ENCODE assay signal across 16 cellular contexts in the genomic region with DNA sequence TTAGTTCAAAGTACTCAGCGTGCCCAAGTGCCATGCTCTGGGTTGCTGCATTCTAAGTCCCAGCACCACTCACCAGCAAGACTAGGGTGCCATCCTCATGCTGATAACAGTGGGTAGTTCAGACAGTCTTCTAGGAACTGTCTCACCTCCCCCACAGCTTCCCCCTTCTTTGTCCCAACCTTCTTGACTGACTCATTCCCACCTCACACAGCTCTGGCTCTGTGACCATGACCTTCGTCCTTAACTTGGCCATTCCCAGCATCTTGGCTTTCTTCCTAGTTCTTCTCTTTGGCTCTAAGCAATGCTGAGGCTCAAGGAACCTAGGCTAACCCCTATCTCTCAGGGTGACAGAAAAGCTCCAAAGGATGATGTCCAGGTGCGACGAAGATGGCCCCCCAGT. TPM values are rescaled to one million over a fixed set of nuclear protein-coding genes. Genes with fewer than 3 reads are reported as not detected.
DNase-seq lines count a peak whose midpoint lies in the region; ATAC-seq and TF ChIP-seq lines count a peak whose summit lies in the region.
"Had no signal": no experiment of that assay in that cellular context is flagged by ENCODE, and none has a peak within 500 bp of the region (broad histone marks: within the 10 kb centered on the region; RNA-seq: fewer than 3 reads in every experiment).

No MANE protein-coding gene starts in this region.

- peak overlapping the region; percentile 67 for H3K4me3 ChIP-seq in CD4-positive, CD25-positive, alpha-beta regulatory T cell (ENCODE audit: low read depth, low read length)
- no peak overlapping the region for H3K4me3 ChIP-seq in ovary
- H3K4me3 ChIP-seq: left ventricle myocardium inferior, psoas muscle, tibial artery had no signal

- no peak for TF ChIP-seq POLR2A in ovary (IDR thresholded peaks at IDR 0.05)

- H3K36me3 Mint-ChIP-seq in CD4-positive, CD25-positive, alpha-beta regulatory T cell: no peaks in the 10 kb centered on the region
- peaks cover 4% of the 10 kb centered on the region for H3K36me3 Mint-ChIP-seq in activated naive CD8-positive, alpha-beta T cell treated with anti-CD3 and anti-CD28 coated beads for 36 hours
- no peaks in the 10 kb centered on the region for H3K36me3 Mint-ChIP-seq in natural killer cell treated with Interleukin-12 subunit alpha and Interleukin-12 subunit beta and Interleukin-15 and Interleukin-18, amount 100 ng/mL, for 72 hours
- H3K36me3 Mint-ChIP-seq in T-helper 2 cell treated with Interferon-gamma antibody and Interleukin-4, amounts not matched to agents 5 μg/mL and 100 μg/mL, for 36 hours (ENCODE audit: low read depth): no peaks in the 10 kb centered on the region

- intact Hi-C loops in ovary (cut with DNase I): no loop called here

- TF ChIP-seq EP300 in ovary (IDR thresholded peaks at IDR 0.05): no peak

- 76 to 79% (median 76%) methylated on average over 4 of the region's 4 CpGs for WGBS in ovary, 3 donors

- H3K4me3 Mint-ChIP-seq in CD4-positive, CD25-positive, alpha-beta regulatory T cell: peak overlapping the region in 3 of 4 donors; percentile 43 to 82 (median 81)
- no peak overlapping the region for H3K4me3 Mint-ChIP-seq in activated naive CD8-positive, alpha-beta T cell treated with anti-CD3 and anti-CD28 coated beads for 36 hours
- H3K4me3 Mint-ChIP-seq in natural killer cell treated with Interleukin-12 subunit alpha and Interleukin-12 subunit beta and Interleukin-15 and Interleukin-18, amount 100 ng/mL, for 72 hours: peak overlapping the region; percentile 69
- no peak overlapping the region for H3K4me3 Mint-ChIP-seq in T-helper 2 cell treated with Interferon-gamma antibody and Interleukin-4, amounts not matched to agents 5 μg/mL and 100 μg/mL, for 36 hours

- H3K9me3 Mint-ChIP-seq in CD4-positive, CD25-positive, alpha-beta regulatory T cell: peaks cover 0 to 1% (median 0%) of the 10 kb centered on the region in 7 donors
- peaks cover 2% of the 10 kb centered on the region for H3K9me3 Mint-ChIP-seq in activated naive CD8-positive, alpha-beta T cell treated with anti-CD3 and anti-CD28 coated beads for 36 hours
- no peaks in the 10 kb centered on the region for H3K9me3 Mint-ChIP-seq in natural killer cell treated with Interleukin-12 subunit alpha and Interleukin-12 subunit beta and Interleukin-15 and Interleukin-18, amount 100 ng/mL, for 72 hours
- no peaks in the 10 kb centered on the region for H3K9me3 Mint-ChIP-seq in T-helper 2 cell treated with Interferon-gamma antibody and Interleukin-4, amounts not matched to agents 5 μg/mL and 100 μg/mL, for 36 hours

- DNase-seq in CD4-positive, CD25-positive, alpha-beta regulatory T cell: no peak
- DNase-seq in M059J (ENCODE audit: low read depth) (peak; percentile 15), NCI-H1694 treated with DMSO at 0.1 percent for 48 hours (lab: John Stamatoyannopoulos, UW) (no peak), ovary (no peak)
- no peak for DNase-seq in activated naive CD8-positive, alpha-beta T cell treated with anti-CD3 and anti-CD28 coated beads for 36 hours
- no peak for DNase-seq in natural killer cell treated with Interleukin-12 subunit alpha and Interleukin-12 subunit beta and Interleukin-15 and Interleukin-18, amount 100 ng/mL, for 72 hours (ENCODE audit: low spot score)
- DNase-seq in T-helper 2 cell treated with Interferon-gamma antibody and Interleukin-4, amounts not matched to agents 5 μg/mL and 100 μg/mL, for 36 hours (ENCODE audit: low spot score): no peak
- DNase-seq: brain microvascular endothelial cell, DMS79, GOT3, left ventricle myocardium inferior, MM.1S, psoas muscle, SIG-M5, tibial artery had no signal

- TF ChIP-seq CTCF in ovary (IDR thresholded peaks at IDR 0.05): no peak

- H3K27me3 Mint-ChIP-seq in CD4-positive, CD25-positive, alpha-beta regulatory T cell: peaks cover 12% of the 10 kb centered on the region
- H3K27me3 Mint-ChIP-seq in activated naive CD8-positive, alpha-beta T cell treated with anti-CD3 and anti-CD28 coated beads for 36 hours: peaks cover 21% of the 10 kb centered on the region
- H3K27me3 Mint-ChIP-seq in natural killer cell treated with Interleukin-12 subunit alpha and Interleukin-12 subunit beta and Interleukin-15 and Interleukin-18, amount 100 ng/mL, for 72 hours: peaks cover 0 to 9% of the 10 kb centered on the region in 2 donors
- peaks cover 57% of the 10 kb centered on the region for H3K27me3 Mint-ChIP-seq in T-helper 2 cell treated with Interferon-gamma antibody and Interleukin-4, amounts not matched to agents 5 μg/mL and 100 μg/mL, for 36 hours (ENCODE audit: low read depth)

- peak overlapping the region; percentile 99 to 100 (median 100) for H3K27ac Mint-ChIP-seq in CD4-positive, CD25-positive, alpha-beta regulatory T cell
- H3K27ac Mint-ChIP-seq in activated naive CD8-positive, alpha-beta T cell treated with anti-CD3 and anti-CD28 coated beads for 36 hours: peak overlapping the region; percentile 42
- H3K27ac Mint-ChIP-seq in natural killer cell treated with Interleukin-12 subunit alpha and Interleukin-12 subunit beta and Interleukin-15 and Interleukin-18, amount 100 ng/mL, for 72 hours: peak overlapping the region; percentile 73 to 76
- H3K27ac Mint-ChIP-seq in T-helper 2 cell treated with Interferon-gamma antibody and Interleukin-4, amounts not matched to agents 5 μg/mL and 100 μg/mL, for 36 hours: no peak overlapping the region

- H3K36me3 ChIP-seq in CD4-positive, CD25-positive, alpha-beta regulatory T cell (ENCODE audit: control insufficient read depth, insufficient read depth, low read length): no peaks in the 10 kb centered on the region
- no peaks in the 10 kb centered on the region for H3K36me3 ChIP-seq in ovary
- H3K36me3 ChIP-seq: brain microvascular endothelial cell, left ventricle myocardium inferior, tibial artery had no signal

- H3K4me1 ChIP-seq in CD4-positive, CD25-positive, alpha-beta regulatory T cell (ENCODE audit: control insufficient read depth, insufficient read depth, low read length, poor library complexity, severe bottlenecking): peaks cover 79% of the 10 kb centered on the region
- peaks cover 1% of the 10 kb centered on the region for H3K4me1 ChIP-seq in ovary (ENCODE audit: insufficient read depth)
- H3K4me1 ChIP-seq: psoas muscle had no signal

- no peaks in the 10 kb centered on the region for H3K9me3 ChIP-seq in CD4-positive, CD25-positive, alpha-beta regulatory T cell (ENCODE audit: control insufficient read depth in 2 of 2, low read length in 2 of 2)
- H3K9me3 ChIP-seq in ovary: no peaks in the 10 kb centered on the region
- H3K9me3 ChIP-seq: left ventricle myocardium inferior, psoas muscle, tibial artery had no signal

- no peak for ATAC-seq in CD4-positive, CD25-positive, alpha-beta regulatory T cell (ENCODE audit: low read depth in 2 of 2)
- no peak for ATAC-seq in natural killer cell treated with Interleukin-12 subunit alpha and Interleukin-12 subunit beta and Interleukin-15 and Interleukin-18, amount 100 ng/mL, for 72 hours
- ATAC-seq in GM21447 (IDR thresholded peaks at IDR 0.05; ENCODE audit: unreplicated experiment): no peak
- ATAC-seq: psoas muscle had no signal

- H3K27ac ChIP-seq in CD4-positive, CD25-positive, alpha-beta regulatory T cell (ENCODE audit: insufficient read depth, low read length, poor library complexity, severe bottlenecking): peak overlapping the region; percentile 99
- H3K27ac ChIP-seq in ovary: no peak overlapping the region
- H3K27ac ChIP-seq: brain microvascular endothelial cell, left ventricle myocardium inferior, psoas muscle, tibial artery had no signal

- H3K4me1 Mint-ChIP-seq in CD4-positive, CD25-positive, alpha-beta regulatory T cell: peaks cover 16 to 94% (median 70%) of the 10 kb centered on the region in 4 donors
- H3K4me1 Mint-ChIP-seq in activated naive CD8-positive, alpha-beta T cell treated with anti-CD3 and anti-CD28 coated beads for 36 hours: peaks cover 87% of the 10 kb centered on the region
- peaks cover 51 to 64% of the 10 kb centered on the region in 2 donors for H3K4me1 Mint-ChIP-seq in natural killer cell treated with Interleukin-12 subunit alpha and Interleukin-12 subunit beta and Interleukin-15 and Interleukin-18, amount 100 ng/mL, for 72 hours (ENCODE audit: low read depth in 2 of 2)
- peaks cover 58% of the 10 kb centered on the region for H3K4me1 Mint-ChIP-seq in T-helper 2 cell treated with Interferon-gamma antibody and Interleukin-4, amounts not matched to agents 5 μg/mL and 100 μg/mL, for 36 hours (ENCODE audit: low read depth)

- H3K27me3 ChIP-seq in CD4-positive, CD25-positive, alpha-beta regulatory T cell (ENCODE audit: control insufficient read depth, insufficient read depth, low read length): no peaks in the 10 kb centered on the region
- no peaks in the 10 kb centered on the region for H3K27me3 ChIP-seq in ovary
- H3K27me3 ChIP-seq: brain microvascular endothelial cell, tibial artery had no signal

RNA-seq across cellular contexts. Expression of gene CXCR4, which starts 20.0 kb away (rescaled TPM):
- total RNA-seq in CD4-positive, CD25-positive, alpha-beta regulatory T cell: 2,224 TPM
- polyA plus RNA-seq in CD4-positive, CD25-positive, alpha-beta regulatory T cell: 100 to 1,000 TPM; 536 to 682 (median 586) TPM
- total RNA-seq in M059J (2014; rRNA removed; shearing (Covaris generic)): 0.12 TPM in 1 of 2 replicates, not detected in the other
- 10 to 100 TPM; 56.4 to 57.7 TPM for total RNA-seq in activated naive CD8-positive, alpha-beta T cell treated with anti-CD3 and anti-CD28 coated beads for 36 hours
- total RNA-seq in natural killer cell treated with Interleukin-12 subunit alpha and Interleukin-12 subunit beta and Interleukin-15 and Interleukin-18, amount 100 ng/mL, for 72 hours: 10 to 100 TPM; 72.1 to 74.8 TPM
- total RNA-seq in ovary: 10 to 100 TPM in 2 of 7 donors, 1 to 10 TPM in 5; 2.7 to 20.2 (median 6.2) TPM
- polyA plus RNA-seq in ovary: 10 to 100 TPM in 1 of 2 donors, 1 to 10 TPM in 1; 8.9 to 33.0 TPM

Comparison
In these comparisons a context has a peak if more than half of its experiments do, and no peak if none do; other contexts are left out.
1. H3K4me3 Mint-ChIP-seq: peak in CD4-positive, CD25-positive, alpha-beta regulatory T cell (3 of 4) and natural killer cell treated with Interleukin-12 subunit alpha and Interleukin-12 subunit beta and Interleukin-15 and Interleukin-18, amount 100 ng/mL, for 72 hours (single experiment); none in activated naive CD8-positive, alpha-beta T cell treated with anti-CD3 and anti-CD28 coated beads for 36 hours (single experiment) and T-helper 2 cell treated with Interferon-gamma antibody and Interleukin-4, amounts not matched to agents 5 μg/mL and 100 μg/mL, for 36 hours (single experiment).
2. RNA of gene CXCR4, which starts 20.0 kb away (total RNA-seq): 2,224 TPM in CD4-positive, CD25-positive, alpha-beta regulatory T cell (single experiment); 72.1 to 74.8 TPM in natural killer cell treated with Interleukin-12 subunit alpha and Interleukin-12 subunit beta and Interleukin-15 and Interleukin-18, amount 100 ng/mL, for 72 hours, 56.4 to 57.7 TPM in activated naive CD8-positive, alpha-beta T cell treated with anti-CD3 and anti-CD28 coated beads for 36 hours, 2.7 to 20.2 TPM in ovary and 0.12 TPM in M059J; every median in the first group is over 10 times any median in the second.